ENCODE assay signal across 9 cellular contexts in the genomic region with DNA sequence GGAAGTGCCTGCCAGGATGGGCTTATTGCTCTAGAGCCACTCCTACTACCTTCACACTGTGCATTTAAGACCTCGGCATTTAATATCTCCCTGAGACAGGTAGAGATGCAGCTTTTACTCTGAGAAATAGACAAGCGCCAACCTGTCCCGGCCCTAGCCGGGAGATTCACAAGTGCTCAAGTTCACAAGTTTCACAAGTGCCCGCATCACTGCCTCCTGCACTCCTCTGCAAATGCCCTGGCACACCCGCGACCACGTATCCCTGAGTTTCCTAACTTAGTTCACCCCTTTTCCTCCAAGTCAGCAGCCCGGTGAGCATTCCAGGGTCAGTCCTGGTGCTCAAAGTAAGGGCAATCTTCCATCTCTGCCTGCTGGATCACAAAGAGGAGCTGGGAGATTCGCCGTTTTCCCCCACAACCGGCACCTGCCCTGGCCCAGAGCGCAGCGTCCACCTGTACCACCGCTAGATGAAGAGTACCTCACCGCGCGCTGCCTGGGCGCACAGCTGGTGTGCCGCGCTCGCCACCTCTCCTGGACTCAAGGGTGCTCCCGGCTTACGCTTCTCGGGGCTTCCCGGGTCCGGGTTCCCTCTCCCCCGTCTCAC. TPM values are rescaled to one million over a fixed set of nuclear protein-coding genes. Genes with fewer than 3 reads are reported as not detected.
A peak's percentile ranks its signal among the peaks of the same experiment; 100 is the strongest.
DNase-seq lines count a peak whose midpoint lies in the region; ATAC-seq and TF ChIP-seq lines count a peak whose summit lies in the region.
"Had no signal": no experiment of that assay in that cellular context is flagged by ENCODE, and none has a peak within 500 bp of the region (broad histone marks: within the 10 kb centered on the region; RNA-seq: fewer than 3 reads in every experiment).

No MANE protein-coding gene starts in this region.

- H3K36me3 Mint-ChIP-seq in stimulated activated naive B cell treated with anti-CD40 and anti-IgM and Interleukin-4, amounts not matched to agents 10 μg/mL and 1 μg/mL and 100 μg/mL, for 72 hours: no peaks in the 10 kb centered on the region

- TF ChIP-seq POLR2A in breast epithelium (IDR thresholded peaks at IDR 0.05): no peak

- peaks cover 57 to 68% of the 10 kb centered on the region in 2 donors for H3K27me3 Mint-ChIP-seq in stimulated activated naive B cell treated with anti-CD40 and anti-IgM and Interleukin-4, amounts not matched to agents 10 μg/mL and 1 μg/mL and 100 μg/mL, for 72 hours

- H3K27me3 ChIP-seq in breast epithelium: peaks cover 2 to 22% of the 10 kb centered on the region in 2 donors

- no peaks in the 10 kb centered on the region for H3K36me3 ChIP-seq in breast epithelium

- ATAC-seq in stimulated activated naive B cell treated with anti-CD40 and anti-IgM and Interleukin-4, amounts not matched to agents 10 μg/mL and 1 μg/mL and 100 μg/mL, for 72 hours (replicated peaks): peak in 1 of 2 donors; percentile 48
- ATAC-seq in HG03175 (IDR thresholded peaks at IDR 0.05; ENCODE audit: unreplicated experiment): no peak

- H3K27ac ChIP-seq in breast epithelium: no peak overlapping the region

- peak; percentile 1 for DNase-seq in NCI-H345 treated with DMSO at 0.1 percent for 48 hours (lab: John Stamatoyannopoulos, UW; ENCODE audit: unreplicated experiment)
- DNase-seq in NCI-H345 (lab: John Stamatoyannopoulos, UW): no peak
- DNase-seq in breast epithelium (ENCODE audit: low spot score in 2 of 2): no peak
- peak; percentile 61 for DNase-seq in islet precursor cell
- DNase-seq in stimulated activated naive B cell treated with anti-CD40 and anti-IgM and Interleukin-4, amounts not matched to agents 10 μg/mL and 1 μg/mL and 100 μg/mL, for 72 hours: no peak
- DNase-seq in SKM-1 treated with dmso at 0.1 percent for 144 hours (lab: John Stamatoyannopoulos, UW; ENCODE audit: unreplicated experiment): no peak
- DNase-seq in NK-92 treated with Interleukin-12 subunit alpha and Interleukin-12 subunit beta, amount 100 ng/mL, for 24 hours (lab: John Stamatoyannopoulos, UW): no peak
- DNase-seq: NCI-H1694 had no signal

- no peak overlapping the region for H3K27ac Mint-ChIP-seq in stimulated activated naive B cell treated with anti-CD40 and anti-IgM and Interleukin-4, amounts not matched to agents 10 μg/mL and 1 μg/mL and 100 μg/mL, for 72 hours

- no peaks in the 10 kb centered on the region for H3K9me3 ChIP-seq in breast epithelium

- no peak for TF ChIP-seq CTCF in breast epithelium (IDR thresholded peaks at IDR 0.05)

- H3K4me1 Mint-ChIP-seq in stimulated activated naive B cell treated with anti-CD40 and anti-IgM and Interleukin-4, amounts not matched to agents 10 μg/mL and 1 μg/mL and 100 μg/mL, for 72 hours: peaks cover 13 to 17% of the 10 kb centered on the region in 2 donors

- H3K4me3 Mint-ChIP-seq in stimulated activated naive B cell treated with anti-CD40 and anti-IgM and Interleukin-4, amounts not matched to agents 10 μg/mL and 1 μg/mL and 100 μg/mL, for 72 hours: peak overlapping the region; percentile 75 to 78

- no peaks in the 10 kb centered on the region for H3K9me3 Mint-ChIP-seq in stimulated activated naive B cell treated with anti-CD40 and anti-IgM and Interleukin-4, amounts not matched to agents 10 μg/mL and 1 μg/mL and 100 μg/mL, for 72 hours

- intact Hi-C loops in breast epithelium (cut with DNase I; ENCODE audit: low total_unique reads): no loop called here

- H3K4me3 ChIP-seq in breast epithelium: peak overlapping the region; percentile 35 to 60 (median 42)

- H3K4me1 ChIP-seq in breast epithelium: peaks cover 4 to 6% of the 10 kb centered on the region in 2 donors

RNA-seq across cellular contexts. Expression of a gene that starts 5.0 kb away (rescaled TPM):
- total RNA-seq in breast epithelium: under 1 TPM in 2 of 3 donors, not detected in 1; 0.15 to 0.33 TPM

Comparison
In these comparisons a context has a peak if more than half of its experiments do, and no peak if none do; other contexts are left out.
1. DNase-seq: peak in NCI-H345 treated with DMSO at 0.1 percent for 48 hours (single experiment) and islet precursor cell (single experiment); none in NCI-H345 (single experiment), breast epithelium (0 of 2), stimulated activated naive B cell treated with anti-CD40 and anti-IgM and Interleukin-4, amounts not matched to agents 10 μg/mL and 1 μg/mL and 100 μg/mL, for 72 hours (single experiment), SKM-1 treated with dmso at 0.1 percent for 144 hours (single experiment) and NK-92 treated with Interleukin-12 subunit alpha and Interleukin-12 subunit beta, amount 100 ng/mL, for 24 hours (single experiment).